In the genomic region with DNA sequence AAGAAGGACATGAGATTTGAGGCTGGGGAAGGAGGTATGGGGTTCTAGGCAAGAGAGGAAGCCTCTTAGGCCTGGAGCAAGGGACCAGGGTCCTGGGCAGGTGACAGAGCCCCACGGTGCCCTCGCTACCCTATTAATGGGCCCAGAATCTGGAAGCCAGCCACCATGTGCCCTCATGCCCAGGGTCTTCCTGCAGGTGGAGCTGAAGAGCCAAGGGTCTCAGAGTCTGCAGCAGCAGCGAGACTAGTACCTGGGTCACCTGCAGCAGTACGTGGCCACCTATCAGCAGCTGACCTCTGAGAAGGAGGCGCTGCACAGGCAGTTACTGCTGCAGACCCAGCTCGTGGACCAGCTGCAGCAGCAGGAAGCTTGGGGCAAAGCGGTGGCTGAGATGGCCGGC, we compare ENCODE assay signal across 7 cellular contexts. TPM values are rescaled to one million over a fixed set of nuclear protein-coding genes. Genes with fewer than 3 reads are reported as not detected.
"Had no signal": no experiment of that assay in that cellular context is flagged by ENCODE, and none has a peak within 500 bp of the region (broad histone marks: within the 10 kb centered on the region; RNA-seq: fewer than 3 reads in every experiment).

No MANE protein-coding gene starts in this region.

RNA-seq across cellular contexts. Expression of a gene that starts 9.4 kb away (rescaled TPM):
- total RNA-seq: LHCN-M2, MCF 10A, NCI-H460, Peyer's patch, Right ventricle myocardium superior, SJSA1 had no signal
- polyA plus RNA-seq: SK-N-SH had no signal

RNA-seq across cellular contexts. Expression of a gene that starts 22.1 kb away (rescaled TPM):
- total RNA-seq: LHCN-M2, MCF 10A, NCI-H460, Peyer's patch, Right ventricle myocardium superior, SJSA1 had no signal
- polyA plus RNA-seq: SK-N-SH had no signal
